1 cellular context compared by ENCODE assay signal in genomic region chr11:569273-569885, GRCh38.
TF ChIP-seq lines count a peak whose summit lies in the region.

No MANE protein-coding gene starts in this region.

TF ChIP-seq in IMR-90, 13 proteins besides CTCF, POLR2A, EP300 and RAD21 (continued from another document):
- TF ChIP-seq USF2 (IDR thresholded peaks at IDR 0.05; ENCODE audit: low read depth, low read length), result no peak
- TF ChIP-seq MAFK (IDR thresholded peaks at IDR 0.05; ENCODE audit: low read depth, low read length), result no peak
